8 cellular contexts compared by ENCODE assay signal in genomic region chr1:36149973-36150295, GRCh38. TPM values are rescaled to one million over a fixed set of nuclear protein-coding genes. Genes with fewer than 3 reads are reported as not detected.
DNase-seq lines count a peak whose midpoint lies in the region; ATAC-seq and TF ChIP-seq lines count a peak whose summit lies in the region.

No MANE protein-coding gene starts in this region.

- H4K20me1 ChIP-seq in HCT116 (ENCODE audit: insufficient read depth), result no peaks in the 10 kb centered on the region

- peak overlapping the region; percentile 68 for H3K4me3 Mint-ChIP-seq in glutamatergic neuron (ENCODE audit: unreplicated experiment)

- no peak for TF ChIP-seq RAD21 in HCT116 (IDR thresholded peaks at IDR 0.05; ENCODE audit: low read depth)

- RAD21 ChIA-PET in HCT116 (lab: Charles Lee; ENCODE audit: low non-redundant PET in 1 of 2, low total read pairs in 2 of 2, uncharacterized antibody in 2 of 2, unreplicated experiment in 2 of 2), result interaction anchor here (0.8 to 2.5 kb wide), 8 partner anchors 15 to 157 kb away, joined by 3 to 15 read pairs (median 6); partner anchors contain the start of genes SH3D21 (in 1 of the 2) and THRAP3 (in 1 of the 2)

- no peaks in the 10 kb centered on the region for H3K36me3 Mint-ChIP-seq in glutamatergic neuron (ENCODE audit: unreplicated experiment)

- peak overlapping the region; percentile 86 for H3K4me2 ChIP-seq in HCT116 (ENCODE audit: low read length)

- no peak for TF ChIP-seq CTCF in HCT116 (IDR thresholded peaks at IDR 0.05 in 2 of 3, conservative IDR thresholded peaks at IDR 0.05 in 1 of 3; ENCODE audit: borderline replicate concordance in 1 of 3, insufficient read depth in 1 of 3, low read depth in 2 of 3, low read length in 2 of 3)
- TF ChIP-seq CTCF in WERI-Rb-1 (IDR thresholded peaks at IDR 0.05; ENCODE audit: low read depth, low read length), result no peak
- no peak for TF ChIP-seq CTCF in glutamatergic neuron (IDR thresholded peaks at IDR 0.05; ENCODE audit: partially characterized antibody, unreplicated experiment)

- CTCF ChIA-PET in HCT116 (lab: Charles Lee), result interaction anchor here (0.9 to 3.5 kb wide), 22 partner anchors 9 to 237 kb away, joined by 3 to 37 read pairs (median 4); partner anchors contain the start of genes EVA1B and THRAP3

- ATAC-seq in HCT116 (no peak), HG03469 (IDR thresholded peaks at IDR 0.05; ENCODE audit: unreplicated experiment) (no peak), GM21381 (IDR thresholded peaks at IDR 0.05; ENCODE audit: unreplicated experiment) (no peak), HG02973 (IDR thresholded peaks at IDR 0.05; ENCODE audit: unreplicated experiment) (no peak)

- POLR2A ChIA-PET in HCT116 (lab: Charles Lee), result interaction anchor here (0.6 to 2.5 kb wide), 10 partner anchors 9 to 250 kb away, joined by 3 to 11 read pairs (median 4); partner anchors contain the start of gene LSM10

- H3K27me3 ChIP-seq in HCT116 (ENCODE audit: insufficient read depth, low read length), result no peaks in the 10 kb centered on the region
- no peaks in the 10 kb centered on the region for H3K27me3 ChIP-seq in WERI-Rb-1 (ENCODE audit: insufficient read depth, low read depth, severe bottlenecking)

- peak overlapping the region; percentile 65 for H3K27ac ChIP-seq in HCT116 (ENCODE audit: low read depth, low read length)
- H3K27ac ChIP-seq in WERI-Rb-1, result peak overlapping the region; percentile 90

- peaks cover 24 to 38% of the 10 kb centered on the region in 2 experiments for H3K4me1 ChIP-seq in HCT116 (ENCODE audit: control insufficient read depth in 1 of 2, insufficient read depth in 2 of 2, low read length in 2 of 2)

- H3K27ac Mint-ChIP-seq in glutamatergic neuron (ENCODE audit: unreplicated experiment), result peak overlapping the region; percentile 93

- no peaks in the 10 kb centered on the region for H3K36me3 ChIP-seq in HCT116 (ENCODE audit: control insufficient read depth in 1 of 2, insufficient read depth in 2 of 2, low read length in 2 of 2)
- no peaks in the 10 kb centered on the region; the same call in 1 of the 2 replicates for H3K36me3 ChIP-seq in WERI-Rb-1

- intact Hi-C loops in HCT116 (cut with micrococcal nuclease), result loop anchor here (1.0 to 10.0 kb wide), 5 partner anchors 38 to 272 kb away; partner anchors contain the start of genes STK40 and THRAP3

- DNase-seq in HCT116 (ENCODE audit: low read depth, low spot score), result no peak
- DNase-seq in WERI-Rb-1, result no peak
- no peak for DNase-seq in glutamatergic neuron
- peak; percentile 45 for DNase-seq in stimulated activated CD8-positive, alpha-beta memory T cell treated with anti-CD3 and anti-CD28 coated beads, Interleukin-4, amount 100 ng/mL, for 48 hours
- no peak for DNase-seq in KG1 (lab: John Stamatoyannopoulos, UW)

- BruUV-seq in HCT116 (replicated peaks; lab: Mats Ljungman, UMichigan), result no TSS peak

- peak overlapping the region; percentile 11 for H2AFZ ChIP-seq in HCT116 (ENCODE audit: low read depth, low read length, poor library complexity, severe bottlenecking)

- H3K9ac ChIP-seq in HCT116 (ENCODE audit: low read length), result peak overlapping the region; percentile 91

- H3K9me3 Mint-ChIP-seq in glutamatergic neuron (ENCODE audit: unreplicated experiment), result peaks cover 10% of the 10 kb centered on the region

- H3K9me2 ChIP-seq in HCT116 (ENCODE audit: insufficient read depth), result no peaks in the 10 kb centered on the region

- H3K79me2 ChIP-seq in HCT116 (ENCODE audit: insufficient read depth, low read length), result peaks cover 36% of the 10 kb centered on the region

- H3K4me3 ChIP-seq in HCT116 (replicated peaks in 1 of 2; ENCODE audit: low read depth in 1 of 2, low read length in 2 of 2) (peak overlapping the region; percentile 4 to 75), WERI-Rb-1 (ENCODE audit: low read depth, low read length) (peak overlapping the region; percentile 7; the same call in 1 of the 2 replicates)

- H3K27me3 Mint-ChIP-seq in glutamatergic neuron (ENCODE audit: unreplicated experiment), result peaks cover 18% of the 10 kb centered on the region

- H3K4me1 Mint-ChIP-seq in glutamatergic neuron (ENCODE audit: low read depth, unreplicated experiment), result peaks cover 27% of the 10 kb centered on the region

- H3K9me3 ChIP-seq in HCT116 (ENCODE audit: control insufficient read depth in 1 of 2, insufficient read depth in 1 of 2, low read depth in 1 of 2, low read length in 2 of 2), result no peaks in the 10 kb centered on the region
- H3K9me3 ChIP-seq in WERI-Rb-1 (ENCODE audit: severe bottlenecking), result no peaks in the 10 kb centered on the region

- TF ChIP-seq POLR2A in HCT116 (IDR thresholded peaks at IDR 0.05; ENCODE audit: borderline replicate concordance, extremely low read depth, insufficient read depth, insufficient read length), result no peak

TF ChIP-seq in HCT116, 20 proteins besides CTCF, POLR2A, EP300 and RAD21:
- TF ChIP-seq SP1 (IDR thresholded peaks at IDR 0.05; ENCODE audit: low read depth) (no peak), EZH2 (IDR thresholded peaks at IDR 0.05) (no peak), EZH2phosphoT487 (IDR thresholded peaks at IDR 0.05; ENCODE audit: borderline replicate concordance) (no peak), TCF7L2 (IDR thresholded peaks at IDR 0.05; ENCODE audit: borderline replicate concordance, extremely low read depth, insufficient read depth, insufficient read length) (no peak), SRF (IDR thresholded peaks at IDR 0.05; ENCODE audit: low read depth) (no peak), CBX3 (IDR thresholded peaks at IDR 0.05; ENCODE audit: low read depth) (no peak)
- TF ChIP-seq, protein P1, sequence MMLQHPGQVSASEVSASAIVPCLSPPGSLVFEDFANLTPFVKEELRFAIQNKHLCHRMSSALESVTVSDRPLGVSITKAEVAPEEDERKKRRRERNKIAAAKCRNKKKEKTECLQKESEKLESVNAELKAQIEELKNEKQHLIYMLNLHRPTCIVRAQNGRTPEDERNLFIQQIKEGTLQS (IDR thresholded peaks at IDR 0.05), result no peak

RNA-seq across cellular contexts. Expression of gene TRAPPC3, which starts 0.6 kb away (rescaled TPM):
- 64.6 TPM for total RNA-seq in HCT116 (2021; ENCODE audit: unreplicated experiment)
- polyA plus RNA-seq in HCT116 (2012), result 66.4 and 70.0 TPM in 2 replicates
- total RNA-seq in glutamatergic neuron (ENCODE audit: unreplicated experiment), result 30.0 TPM

RNA-seq across cellular contexts. Expression of gene MAP7D1, which starts 6.0 kb away (rescaled TPM):
- total RNA-seq in HCT116 (2021; ENCODE audit: unreplicated experiment) (71.8 TPM), glutamatergic neuron (ENCODE audit: unreplicated experiment) (152 TPM)
- 36.3 and 43.4 TPM in 2 replicates for polyA plus RNA-seq in HCT116 (2012)

RNA-seq across cellular contexts. Expression of gene COL8A2, which starts 24.9 kb away (rescaled TPM):
- total RNA-seq in HCT116 (2021; ENCODE audit: unreplicated experiment), result 0.05 TPM
- polyA plus RNA-seq in HCT116 (2012), result 0.01 TPM in 1 of 2 replicates, not detected in the other
- total RNA-seq in glutamatergic neuron (ENCODE audit: unreplicated experiment), result not detected
